8 cellular contexts compared by ENCODE assay signal in genomic region chr6:111992851-111993250, GRCh38.
DNase-seq lines count a peak whose midpoint lies in the region; ATAC-seq, FAIRE-seq and TF ChIP-seq lines count a peak whose summit lies in the region.

No MANE protein-coding gene starts in this region.

- H3K27me3 Mint-ChIP-seq in chondrocyte (ENCODE audit: low read depth), result no peaks in the 10 kb centered on the region

- no peaks in the 10 kb centered on the region for H4K20me1 ChIP-seq in endothelial cell of umbilical vein (replicated peaks; ENCODE audit: control insufficient read depth, extremely low read depth, insufficient read depth, low read length)

- H3K4me1 ChIP-seq in endothelial cell of umbilical vein (ENCODE audit: control insufficient read depth, extremely low read depth, insufficient read depth, low read length), result peaks cover 14% of the 10 kb centered on the region

- peak; percentile 60 for ATAC-seq in HG02642 (IDR thresholded peaks at IDR 0.05; ENCODE audit: poor library complexity, unreplicated experiment)

- H3K36me3 ChIP-seq in endothelial cell of umbilical vein (ENCODE audit: control insufficient read depth in 2 of 2, extremely low read depth in 1 of 2, insufficient read depth in 2 of 2, low read length in 2 of 2) (no peaks in the 10 kb centered on the region), MG63 (no peaks in the 10 kb centered on the region)

- no peaks in the 10 kb centered on the region for H3K79me2 ChIP-seq in endothelial cell of umbilical vein (ENCODE audit: control insufficient read depth, insufficient read depth, low read length)

- H2AFZ ChIP-seq in endothelial cell of umbilical vein (ENCODE audit: low read depth, low read length), result no peak overlapping the region

- H3K27ac Mint-ChIP-seq in chondrocyte (ENCODE audit: unreplicated experiment), result no peak overlapping the region

- peaks cover 9% of the 10 kb centered on the region for H3K4me1 Mint-ChIP-seq in chondrocyte (ENCODE audit: low read depth)

- peak overlapping the region; percentile 13 for H3K27ac ChIP-seq in endothelial cell of umbilical vein (ENCODE audit: insufficient read depth, low read depth, low read length)

- no peak overlapping the region for H3K4me2 ChIP-seq in endothelial cell of umbilical vein (ENCODE audit: insufficient read depth, low read length)

- FAIRE-seq in endothelial cell of umbilical vein (lab: Jason Lieb, UNC), result peak; percentile 64

- no peaks in the 10 kb centered on the region for H3K9me3 Mint-ChIP-seq in chondrocyte (ENCODE audit: low read depth)

- BruUV-seq in endothelial cell of umbilical vein (replicated peaks; lab: Mats Ljungman, UMichigan), result no TSS peak

- CTCF ChIA-PET in endothelial cell of umbilical vein (lab: Charles Lee), result interaction anchor here (0.6 to 3.7 kb wide), 9 partner anchors 9 to 297 kb away, joined by 3 to 15 read pairs (median 4); no protein-coding TSS in a partner anchor

- H3K4me3 Mint-ChIP-seq in chondrocyte (ENCODE audit: unreplicated experiment), result no peak overlapping the region

- no peak overlapping the region for H3K4me3 ChIP-seq in endothelial cell of umbilical vein (replicated peaks in 1 of 3; ENCODE audit: insufficient read depth in 1 of 3, low read depth in 1 of 3, low read length in 3 of 3)
- H3K4me3 ChIP-seq in MG63, result no peak overlapping the region

- peak; percentile 74 for DNase-seq in EL
- peak; percentile 49 for DNase-seq in T-helper 9 cell
- peak; percentile 59 for DNase-seq in endothelial cell of umbilical vein (ENCODE audit: low read depth, low spot score)
- DNase-seq in chondrocyte (ENCODE audit: low spot score), result no peak
- DNase-seq in cortex of kidney (lab: John Stamatoyannopoulos, UW), result no peak
- DNase-seq in ecto neural progenitor cell (ENCODE audit: low spot score), result no peak
- no peak for DNase-seq in MG63

- TF ChIP-seq POLR2A in endothelial cell of umbilical vein (IDR thresholded peaks at IDR 0.05; ENCODE audit: low read depth, low read length), result no peak

- H3K9me3 ChIP-seq in endothelial cell of umbilical vein (replicated peaks; ENCODE audit: control insufficient read depth, insufficient read depth, low read length) (no peaks in the 10 kb centered on the region), MG63 (no peaks in the 10 kb centered on the region)

- H3K27me3 ChIP-seq in endothelial cell of umbilical vein (ENCODE audit: control insufficient read depth in 2 of 2, insufficient read depth in 2 of 2, low read length in 2 of 2), result no peaks in the 10 kb centered on the region
- no peaks in the 10 kb centered on the region for H3K27me3 ChIP-seq in MG63

- TF ChIP-seq CTCF in endothelial cell of umbilical vein (IDR thresholded peaks at IDR 0.05; ENCODE audit: extremely low read depth in 1 of 2, insufficient read depth in 1 of 2, low read depth in 1 of 2, low read length in 2 of 2), result no peak
- TF ChIP-seq CTCF in chondrocyte (IDR thresholded peaks at IDR 0.05), result no peak

- dilution Hi-C loops in endothelial cell of umbilical vein (cut with MboI; ENCODE audit: extremely low pct_ligation_motif_present, low sequenced_read_pairs), result no loop called here

- H3K36me3 Mint-ChIP-seq in chondrocyte (ENCODE audit: low read depth), result no peaks in the 10 kb centered on the region

- POLR2A ChIA-PET in endothelial cell of umbilical vein (lab: Charles Lee), result no interaction called here

- H3K9me1 ChIP-seq in endothelial cell of umbilical vein (replicated peaks; ENCODE audit: control insufficient read depth, extremely low read depth, insufficient read depth, low read length), result no peaks in the 10 kb centered on the region

- intact Hi-C loops in endothelial cell of umbilical vein (cut with micrococcal nuclease), result no loop called here

- no peak overlapping the region for H3K9ac ChIP-seq in endothelial cell of umbilical vein (replicated peaks; ENCODE audit: extremely low read depth, insufficient read depth, low read length)

TF ChIP-seq in endothelial cell of umbilical vein, 7 proteins besides CTCF, POLR2A, EP300 and RAD21:
- TF ChIP-seq GATA2 (IDR thresholded peaks at IDR 0.05; ENCODE audit: insufficient read depth, insufficient read length, low read depth, low read length) (no peak), FOS (IDR thresholded peaks at IDR 0.05; ENCODE audit: borderline replicate concordance, insufficient read depth, low read length) (peak; percentile 71), EZH2 (IDR thresholded peaks at IDR 0.05; ENCODE audit: borderline replicate concordance, low read depth, low read length, severe bottlenecking) (no peak), JUN (IDR thresholded peaks at IDR 0.05; ENCODE audit: borderline replicate concordance, insufficient read depth, insufficient read length, low read depth) (peak; percentile 57), MYC (IDR thresholded peaks at IDR 0.05; ENCODE audit: low read depth, low read length) (no peak), POLR2AphosphoS5 (IDR thresholded peaks at IDR 0.05; ENCODE audit: insufficient read depth, low read depth, low read length) (peak; percentile 60)
- TF ChIP-seq, protein P1, sequence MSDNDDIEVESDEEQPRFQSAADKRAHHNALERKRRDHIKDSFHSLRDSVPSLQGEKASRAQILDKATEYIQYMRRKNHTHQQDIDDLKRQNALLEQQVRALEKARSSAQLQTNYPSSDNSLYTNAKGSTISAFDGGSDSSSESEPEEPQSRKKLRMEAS (IDR thresholded peaks at IDR 0.05; ENCODE audit: insufficient read depth, insufficient read length), result no peak

Comparison
In these comparisons a context has a peak if more than half of its experiments do, and no peak if none do; other contexts are left out.
1. DNase-seq: peak in EL (single experiment), T-helper 9 cell (single experiment) and endothelial cell of umbilical vein (single experiment); none in chondrocyte (single experiment), cortex of kidney (single experiment), ecto neural progenitor cell (single experiment) and MG63 (single experiment).